In the genomic region with DNA sequence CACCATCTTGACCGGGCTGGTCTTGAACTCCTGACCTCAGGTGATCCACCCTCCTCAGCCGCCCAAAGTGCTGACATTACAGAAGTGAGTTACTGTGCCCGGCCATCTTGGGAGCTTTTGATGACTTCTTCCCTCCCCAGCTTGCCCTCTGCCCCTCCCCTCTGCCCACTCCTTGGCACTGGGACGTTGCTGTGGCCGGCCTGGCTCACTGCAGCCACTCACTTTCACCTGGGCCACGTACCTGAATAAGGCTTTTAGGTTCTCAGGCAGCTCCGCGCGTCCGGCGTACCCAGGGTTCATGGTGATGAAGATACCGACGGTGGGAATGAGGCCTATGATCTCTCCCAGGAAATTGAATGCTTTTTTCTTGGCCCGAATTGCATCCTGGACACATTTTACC, we compare ENCODE assay signal across 25 cellular contexts.
"Had no signal": no experiment of that assay in that cellular context is flagged by ENCODE, and none has a peak within 500 bp of the region (broad histone marks: within the 10 kb centered on the region; RNA-seq: fewer than 3 reads in every experiment).

No MANE protein-coding gene starts in this region.

- H3K27ac ChIP-seq: brain microvascular endothelial cell, cardiac muscle cell had no signal

- H3K4me1 Mint-ChIP-seq: activated CD8-positive, alpha-beta memory T cell treated with anti-CD3 and anti-CD28 coated beads, Interleukin-2, amount 10 ng/mL, durations not matched to agents 7 days and 5 days; activated naive CD8-positive, alpha-beta T cell treated with anti-CD3 and anti-CD28 coated beads, Interleukin-2, amount 50 U/mL, for 24 hours; T-helper 17 cell had no signal

- H3K9me3 Mint-ChIP-seq: activated CD4-positive, alpha-beta T cell treated with anti-CD3 and anti-CD28 coated beads, Interleukin-2, amount 10 ng/mL, durations not matched to agents 24 days and 14 days; activated naive CD4-positive, alpha-beta T cell treated with anti-CD3 and anti-CD28 coated beads, Interleukin-2, amount 50 U/mL, for 72 hours; activated naive CD8-positive, alpha-beta T cell treated with anti-CD3 and anti-CD28 coated beads, Interleukin-2, amount 50 U/mL, for 24 hours; activated T-cell treated with anti-CD3 and anti-CD28 coated beads, Interleukin-2, amount 50 U/mL, for 24 hours; activated T-helper 1 cell treated with anti-CD3 and anti-CD28 coated beads, Interleukin-12 subunit alpha, Interleukin-12 subunit beta, Interleukin-2, Interleukin-4 antibody, amounts not matched to agents 30 ng/mL and 10 ng/mL and 1 ng/mL, durations not matched to agents 14 hours and 24 hours and 36 hours; WTC11 had no signal

- H3K27me3 ChIP-seq: brain microvascular endothelial cell, cardiac muscle cell had no signal

- H3K27me3 Mint-ChIP-seq: activated CD4-positive, alpha-beta T cell treated with anti-CD3 and anti-CD28 coated beads, Interleukin-2, amount 10 ng/mL, durations not matched to agents 24 days and 14 days; activated CD8-positive, alpha-beta memory T cell treated with anti-CD3 and anti-CD28 coated beads, Interleukin-2, amount 10 ng/mL, durations not matched to agents 7 days and 5 days; activated naive CD8-positive, alpha-beta T cell treated with anti-CD3 and anti-CD28 coated beads, Interleukin-2, amount 50 U/mL, for 24 hours; activated T-cell treated with anti-CD3 and anti-CD28 coated beads, Interleukin-2, amount 50 U/mL, for 24 hours; T-helper 17 cell had no signal

- H3K36me3 ChIP-seq: brain microvascular endothelial cell, cardiac muscle cell had no signal

- H3K4me3 Mint-ChIP-seq: activated CD4-positive, alpha-beta T cell treated with anti-CD3 and anti-CD28 coated beads, Interleukin-2, amount 10 ng/mL, durations not matched to agents 24 days and 14 days; activated CD8-positive, alpha-beta memory T cell treated with anti-CD3 and anti-CD28 coated beads, Interleukin-2, amount 10 ng/mL, durations not matched to agents 7 days and 5 days; activated naive CD8-positive, alpha-beta T cell treated with anti-CD3 and anti-CD28 coated beads, Interleukin-2, amount 50 U/mL, for 24 hours; activated T-cell treated with anti-CD3 and anti-CD28 coated beads, Interleukin-2, amount 50 U/mL, for 24 hours; activated T-helper 1 cell treated with anti-CD3 and anti-CD28 coated beads, Interleukin-12 subunit alpha, Interleukin-12 subunit beta, Interleukin-2, Interleukin-4 antibody, amounts not matched to agents 30 ng/mL and 10 ng/mL and 1 ng/mL, durations not matched to agents 14 hours and 24 hours and 36 hours; T-helper 17 cell; WTC11 had no signal

- H3K27ac Mint-ChIP-seq: activated CD4-positive, alpha-beta T cell treated with anti-CD3 and anti-CD28 coated beads, Interleukin-2, amount 10 ng/mL, durations not matched to agents 24 days and 14 days; activated CD8-positive, alpha-beta memory T cell treated with anti-CD3 and anti-CD28 coated beads, Interleukin-2, amount 10 ng/mL, durations not matched to agents 7 days and 5 days; activated naive CD4-positive, alpha-beta T cell treated with anti-CD3 and anti-CD28 coated beads, Interleukin-2, amount 50 U/mL, for 72 hours; activated naive CD8-positive, alpha-beta T cell treated with anti-CD3 and anti-CD28 coated beads, Interleukin-2, amount 50 U/mL, for 24 hours; activated T-cell treated with anti-CD3 and anti-CD28 coated beads, Interleukin-2, amount 50 U/mL, for 24 hours; activated T-helper 1 cell treated with anti-CD3 and anti-CD28 coated beads, Interleukin-12 subunit alpha, Interleukin-12 subunit beta, Interleukin-2, Interleukin-4 antibody, amounts not matched to agents 30 ng/mL and 10 ng/mL and 1 ng/mL, durations not matched to agents 14 hours and 24 hours and 36 hours; T-helper 17 cell; WTC11 had no signal

- ATAC-seq: activated CD8-positive, alpha-beta memory T cell treated with anti-CD3 and anti-CD28 coated beads, Interleukin-2, amount 10 ng/mL, durations not matched to agents 7 days and 5 days; activated naive CD4-positive, alpha-beta T cell treated with anti-CD3 and anti-CD28 coated beads, Interleukin-2, amount 50 U/mL, for 72 hours; activated naive CD8-positive, alpha-beta T cell treated with anti-CD3 and anti-CD28 coated beads, Interleukin-2, amount 50 U/mL, for 24 hours; PC-3; T-helper 17 cell; WTC11 had no signal

- DNase-seq: activated CD4-positive, alpha-beta T cell treated with anti-CD3 and anti-CD28 coated beads, Interleukin-2, amount 10 ng/mL, durations not matched to agents 24 days and 14 days; activated CD4-positive, alpha-beta T cell treated with anti-CD3 and anti-CD28 coated beads, Interleukin-2, amount 50 U/mL, for 48 hours; activated CD4-positive, CD25-positive, alpha-beta regulatory T cell treated with anti-CD3 and anti-CD28 coated beads, Interleukin-2, amount 50 U/mL, for 72 hours; activated CD8-positive, alpha-beta memory T cell treated with anti-CD3 and anti-CD28 coated beads, Interleukin-2, amount 10 ng/mL, durations not matched to agents 7 days and 5 days; activated effector memory CD4-positive, alpha-beta T cell treated with Interleukin-2 at 50 U/mL for 16 hours; activated naive CD4-positive, alpha-beta T cell; activated naive CD8-positive, alpha-beta T cell treated with anti-CD3 and anti-CD28 coated beads, Interleukin-2, amount 50 U/mL, for 24 hours; activated T-cell treated with anti-CD3 and anti-CD28 coated beads, Interleukin-2, amount 50 U/mL, for 24 hours; amniotic stem cell; brain microvascular endothelial cell; Kasumi-1; NCI-H1105 treated with DMSO at 0.1 percent for 48 hours; NCI-H1436 treated with DMSO at 0.1 percent for 48 hours; NCI-H187; NCI-H2081 treated with DMSO at 0.1 percent for 48 hours; NCI-H446; NCI-H524; PC-3; SHP77 treated with DMSO at 0.1 percent for 48 hours; T-helper 17 cell; T-helper 9 cell had no signal

- H3K4me3 ChIP-seq: cardiac muscle cell had no signal

- H3K36me3 Mint-ChIP-seq: activated CD8-positive, alpha-beta memory T cell treated with anti-CD3 and anti-CD28 coated beads, Interleukin-2, amount 10 ng/mL, durations not matched to agents 7 days and 5 days; activated naive CD4-positive, alpha-beta T cell treated with anti-CD3 and anti-CD28 coated beads, Interleukin-2, amount 50 U/mL, for 72 hours; WTC11 had no signal
